In genomic region chr20:32522525-32522774, GRCh38 we compare ENCODE assay signal across 13 cellular contexts.
A peak's percentile ranks its signal among the peaks of the same experiment; 100 is the strongest.
DNase-seq lines count a peak whose midpoint lies in the region; ATAC-seq and TF ChIP-seq lines count a peak whose summit lies in the region.
"Had no signal": no experiment of that assay in that cellular context is flagged by ENCODE, and none has a peak within 500 bp of the region (broad histone marks: within the 10 kb centered on the region; RNA-seq: fewer than 3 reads in every experiment).

No MANE protein-coding gene starts in this region.

- intact Hi-C loops in ascending aorta (cut with DNase I), result loop anchor here (5.0 kb wide), 1 partner anchor 255 kb away; no protein-coding TSS in a partner anchor

- no peak overlapping the region for H3K27ac ChIP-seq in ascending aorta
- H3K27ac ChIP-seq: gastrocnemius medialis had no signal

- H3K36me3 ChIP-seq in ascending aorta, result no peaks in the 10 kb centered on the region
- H3K36me3 ChIP-seq: gastrocnemius medialis had no signal

- no peaks in the 10 kb centered on the region for H3K27me3 ChIP-seq in ascending aorta
- H3K27me3 ChIP-seq: gastrocnemius medialis had no signal

- no peak for TF ChIP-seq CTCF in brain (conservative IDR thresholded peaks at IDR 0.05)
- no peak for TF ChIP-seq CTCF in ascending aorta (IDR thresholded peaks at IDR 0.05)

- H3K4me1 Mint-ChIP-seq in activated naive CD4-positive, alpha-beta T cell treated with anti-CD3 and anti-CD28 coated beads, Interleukin-2, amount 50 U/mL, for 24 hours, result peaks cover 65% of the 10 kb centered on the region
- H3K4me1 Mint-ChIP-seq in brain, result peaks cover 90% of the 10 kb centered on the region
- peaks cover 59% of the 10 kb centered on the region for H3K4me1 Mint-ChIP-seq in stimulated activated effector memory CD8-positive, alpha-beta T cell treated with anti-CD3 and anti-CD28 coated beads, Interleukin-12 subunit alpha, Interleukin-12 subunit beta, amount 100 ng/mL, for 72 hours

- peak overlapping the region; percentile 83 for H3K27ac Mint-ChIP-seq in activated naive CD4-positive, alpha-beta T cell treated with anti-CD3 and anti-CD28 coated beads, Interleukin-2, amount 50 U/mL, for 24 hours
- H3K27ac Mint-ChIP-seq in brain, result peak overlapping the region; percentile 31 to 95 (median 56)
- peak overlapping the region; percentile 68 for H3K27ac Mint-ChIP-seq in stimulated activated effector memory CD8-positive, alpha-beta T cell treated with anti-CD3 and anti-CD28 coated beads, Interleukin-12 subunit alpha, Interleukin-12 subunit beta, amount 100 ng/mL, for 72 hours

- H3K27me3 Mint-ChIP-seq in activated naive CD4-positive, alpha-beta T cell treated with anti-CD3 and anti-CD28 coated beads, Interleukin-2, amount 50 U/mL, for 24 hours, result no peaks in the 10 kb centered on the region
- no peaks in the 10 kb centered on the region for H3K27me3 Mint-ChIP-seq in brain

- H3K4me1 ChIP-seq in ascending aorta, result no peaks in the 10 kb centered on the region
- H3K4me1 ChIP-seq: gastrocnemius medialis had no signal

- DNase-seq in activated naive CD4-positive, alpha-beta T cell (lab: John Stamatoyannopoulos, UW), result no peak
- DNase-seq in NCI-H2171 treated with DMSO at 0.1 percent for 48 hours (lab: John Stamatoyannopoulos, UW), result peak; percentile 92
- no peak for DNase-seq in stimulated activated effector memory CD8-positive, alpha-beta T cell treated with anti-CD3 and anti-CD28 coated beads, Interleukin-12 subunit alpha, Interleukin-12 subunit beta, amount 100 ng/mL, for 72 hours (ENCODE audit: low spot score in 2 of 2)
- DNase-seq in ascending aorta (ENCODE audit: low spot score in 2 of 2), result no peak
- DNase-seq: effector CD8-positive, alpha-beta T cell; gastrocnemius medialis; IMR-90; kidney glomerular epithelial cell; stimulated activated CD4-positive, alpha-beta T cell treated with anti-CD3 and anti-CD28 coated beads, Interleukin-4, amount 100 ng/mL, for 24 hours had no signal

- no peaks in the 10 kb centered on the region for H3K9me3 Mint-ChIP-seq in activated naive CD4-positive, alpha-beta T cell treated with anti-CD3 and anti-CD28 coated beads, Interleukin-2, amount 50 U/mL, for 24 hours
- H3K9me3 Mint-ChIP-seq in brain, result no peaks in the 10 kb centered on the region
- H3K9me3 Mint-ChIP-seq in stimulated activated effector memory CD8-positive, alpha-beta T cell treated with anti-CD3 and anti-CD28 coated beads, Interleukin-12 subunit alpha, Interleukin-12 subunit beta, amount 100 ng/mL, for 72 hours, result no peaks in the 10 kb centered on the region

- H3K4me3 ChIP-seq in ascending aorta, result no peak overlapping the region
- H3K4me3 ChIP-seq: gastrocnemius medialis had no signal

- no peaks in the 10 kb centered on the region for H3K36me3 Mint-ChIP-seq in activated naive CD4-positive, alpha-beta T cell treated with anti-CD3 and anti-CD28 coated beads, Interleukin-2, amount 50 U/mL, for 24 hours
- peaks cover 6% of the 10 kb centered on the region for H3K36me3 Mint-ChIP-seq in brain
- H3K36me3 Mint-ChIP-seq in stimulated activated effector memory CD8-positive, alpha-beta T cell treated with anti-CD3 and anti-CD28 coated beads, Interleukin-12 subunit alpha, Interleukin-12 subunit beta, amount 100 ng/mL, for 72 hours, result peaks cover 20% of the 10 kb centered on the region

- no peak for ATAC-seq in stimulated activated effector memory CD8-positive, alpha-beta T cell treated with anti-CD3 and anti-CD28 coated beads, Interleukin-12 subunit alpha, Interleukin-12 subunit beta, amount 100 ng/mL, for 72 hours
- ATAC-seq in GM21515 (IDR thresholded peaks at IDR 0.05; ENCODE audit: unreplicated experiment) (no peak), HG02759 (IDR thresholded peaks at IDR 0.05; ENCODE audit: unreplicated experiment) (no peak)
- ATAC-seq: gastrocnemius medialis had no signal

- H3K4me3 Mint-ChIP-seq in activated naive CD4-positive, alpha-beta T cell treated with anti-CD3 and anti-CD28 coated beads, Interleukin-2, amount 50 U/mL, for 24 hours, result no peak overlapping the region
- no peak overlapping the region for H3K4me3 Mint-ChIP-seq in brain
- H3K4me3 Mint-ChIP-seq in stimulated activated effector memory CD8-positive, alpha-beta T cell treated with anti-CD3 and anti-CD28 coated beads, Interleukin-12 subunit alpha, Interleukin-12 subunit beta, amount 100 ng/mL, for 72 hours, result no peak overlapping the region

- no peaks in the 10 kb centered on the region for H3K9me3 ChIP-seq in ascending aorta
- H3K9me3 ChIP-seq: gastrocnemius medialis had no signal
